Comparison of ENCODE assay signal across 8 cellular contexts in genomic region chr4:8917868-8918783, GRCh38. TPM values are rescaled to one million over a fixed set of nuclear protein-coding genes. Genes with fewer than 3 reads are reported as not detected.
DNase-seq lines count a peak whose midpoint lies in the region; ATAC-seq and TF ChIP-seq lines count a peak whose summit lies in the region.

No MANE protein-coding gene starts in this region.

- ATAC-seq in GM21723 (IDR thresholded peaks at IDR 0.05; ENCODE audit: unreplicated experiment) (peak; percentile 92), WTC11 (peak; percentile 92)

- H3K27me3 Mint-ChIP-seq in WTC11 (ENCODE audit: low read depth) = peaks cover 13% of the 10 kb centered on the region

- no peak overlapping the region for H3K27ac ChIP-seq in caudate nucleus (ENCODE audit: low read depth, low read length)

- H3K4me3 Mint-ChIP-seq in WTC11 = no peak overlapping the region

- no peaks in the 10 kb centered on the region for H3K4me1 Mint-ChIP-seq in WTC11

- H3K9me3 Mint-ChIP-seq in WTC11 = peaks cover 11% of the 10 kb centered on the region

- POLR2A ChIA-PET in WTC11 (lab: Charles Lee) = no interaction called here

- CTCF ChIA-PET in WTC11 (lab: Charles Lee) = interaction anchor here (0.6 to 3.1 kb wide), 30 partner anchors 10 to 490 kb away, joined by 3 to 27 read pairs (median 5); partner anchors contain the start of gene HMX1

- TF ChIP-seq CTCF in LNCAP (IDR thresholded peaks at IDR 0.05) (peak; percentile 95), WTC11 (IDR thresholded peaks at IDR 0.05) (peak; percentile 90)

- H3K27ac Mint-ChIP-seq in WTC11 = no peak overlapping the region

- DNase-seq in ELR (ENCODE audit: low read depth) (peak; percentile 39), WTC11 (ENCODE audit: low spot score) (peak; percentile 91), caudate nucleus (lab: John Stamatoyannopoulos, UW) (peak in 50 of 61 donors; percentile 7 to 74 (median 40)), left kidney (ENCODE audit: low read depth, low spot score) (peak; percentile 85), NCI-H524 treated with DMSO at 0.1 percent for 48 hours (lab: John Stamatoyannopoulos, UW) (no peak)
- peak; percentile 34 to 60 for DNase-seq in stimulated activated CD4-positive, alpha-beta T cell treated with anti-CD3 and anti-CD28 coated beads, Interleukin-4, amount 100 ng/mL, for 4 hours

- peaks cover under 1% of the 10 kb centered on the region for H3K36me3 Mint-ChIP-seq in WTC11

TF ChIP-seq in WTC11, 78 proteins besides CTCF, POLR2A, EP300 and RAD21:
- no peak for TF ChIP-seq GRHL2 (CRISPR knock-in tag; IDR thresholded peaks at IDR 0.05; ENCODE audit: insufficient replicate concordance, severe bottlenecking)
- no peak for TF ChIP-seq E2F5 (CRISPR knock-in tag; IDR thresholded peaks at IDR 0.05)
- TF ChIP-seq TEAD4 (CRISPR knock-in tag; IDR thresholded peaks at IDR 0.05) = no peak
- peak; percentile 66; the same call in 1 of the 2 replicates for TF ChIP-seq ZNF512 (CRISPR knock-in tag; IDR thresholded peaks at IDR 0.05; ENCODE audit: borderline replicate concordance)

RNA-seq across cellular contexts. Expression of gene HMX1, which starts 46.5 kb away (rescaled TPM):
- total RNA-seq in WTC11 (2021) = 6.9 to 10.0 TPM (median 7.8 TPM) in 3 replicates
